In genomic region chr7:116500071-116500853, GRCh38 we compare ENCODE assay signal across 8 cellular contexts. TPM values are rescaled to one million over a fixed set of nuclear protein-coding genes. Genes with fewer than 3 reads are reported as not detected.
DNase-seq lines count a peak whose midpoint lies in the region; ATAC-seq lines count a peak whose summit lies in the region.

No MANE protein-coding gene starts in this region.

- H3K9me3 Mint-ChIP-seq in activated naive CD8-positive, alpha-beta T cell treated with anti-CD3 and anti-CD28 coated beads for 36 hours: peaks cover 4% of the 10 kb centered on the region

- peak; percentile 69 for DNase-seq in ACHN
- DNase-seq in LoVo (ENCODE audit: low spot score): peak; percentile 65
- peak; percentile 60 for DNase-seq in activated naive CD8-positive, alpha-beta T cell treated with anti-CD3 and anti-CD28 coated beads for 36 hours
- peak; percentile 41 for DNase-seq in left ventricle myocardium superior
- DNase-seq in renal cortical epithelial cell (ENCODE audit: low read depth): peak; percentile 81
- no peak for DNase-seq in GM19240 (ENCODE audit: insufficient read length, low spot score)
- no peak for DNase-seq in globus pallidus (ENCODE audit: low spot score)

- peak; percentile 73 for ATAC-seq in GM19463 (IDR thresholded peaks at IDR 0.05; ENCODE audit: unreplicated experiment)
- ATAC-seq in left ventricle myocardium superior: peak; percentile 43

- H3K27me3 Mint-ChIP-seq in activated naive CD8-positive, alpha-beta T cell treated with anti-CD3 and anti-CD28 coated beads for 36 hours: peaks cover 68% of the 10 kb centered on the region

- no peak overlapping the region for H3K27ac Mint-ChIP-seq in activated naive CD8-positive, alpha-beta T cell treated with anti-CD3 and anti-CD28 coated beads for 36 hours

- in situ Hi-C loops in ACHN (cut with HindIII; ENCODE audit: low pct_ligation_motif_present, low pct_unique_long_range_greater_than_20kb, low sequenced_read_pairs): no loop called here

- H3K4me3 Mint-ChIP-seq in activated naive CD8-positive, alpha-beta T cell treated with anti-CD3 and anti-CD28 coated beads for 36 hours: peak overlapping the region; percentile 48

- intact Hi-C loops in left ventricle myocardium superior (cut with micrococcal nuclease): no loop called here

- peaks cover 9% of the 10 kb centered on the region for H3K4me1 Mint-ChIP-seq in activated naive CD8-positive, alpha-beta T cell treated with anti-CD3 and anti-CD28 coated beads for 36 hours

- no peaks in the 10 kb centered on the region for H3K36me3 Mint-ChIP-seq in activated naive CD8-positive, alpha-beta T cell treated with anti-CD3 and anti-CD28 coated beads for 36 hours

RNA-seq across cellular contexts. Expression of gene CAV2, which starts 0.7 kb away (rescaled TPM):
- not detected for total RNA-seq in activated naive CD8-positive, alpha-beta T cell treated with anti-CD3 and anti-CD28 coated beads for 36 hours
- total RNA-seq in left ventricle myocardium superior (204 TPM), renal cortical epithelial cell (148 and 223 TPM in 2 replicates)

RNA-seq across cellular contexts. Expression of gene CAV1, which starts 24.6 kb away (rescaled TPM):
- total RNA-seq in activated naive CD8-positive, alpha-beta T cell treated with anti-CD3 and anti-CD28 coated beads for 36 hours: 1 to 10 TPM; 1.4 to 1.5 TPM
- total RNA-seq in left ventricle myocardium superior: 362 TPM
- 217 and 552 TPM in 2 replicates for total RNA-seq in renal cortical epithelial cell

Comparison
In these comparisons a context has a peak if more than half of its experiments do, and no peak if none do; other contexts are left out.
1. DNase-seq: peak in ACHN (single experiment), LoVo (single experiment), activated naive CD8-positive, alpha-beta T cell treated with anti-CD3 and anti-CD28 coated beads for 36 hours (single experiment), left ventricle myocardium superior (single experiment) and renal cortical epithelial cell (single experiment); none in GM19240 (single experiment) and globus pallidus (single experiment).
2. RNA of gene CAV2, which starts 0.7 kb away (total RNA-seq): 148 to 223 TPM in renal cortical epithelial cell and 204 TPM in left ventricle myocardium superior (single experiment); not detected in activated naive CD8-positive, alpha-beta T cell treated with anti-CD3 and anti-CD28 coated beads for 36 hours; every median in the first group is over 100 times any median in the second.
3. RNA of gene CAV1, which starts 24.6 kb away (total RNA-seq): 217 to 552 TPM in renal cortical epithelial cell and 362 TPM in left ventricle myocardium superior (single experiment); 1.4 to 1.5 TPM in activated naive CD8-positive, alpha-beta T cell treated with anti-CD3 and anti-CD28 coated beads for 36 hours; every median in the first group is over 10 times any median in the second.